1 cellular context compared by ENCODE assay signal in the genomic region with DNA sequence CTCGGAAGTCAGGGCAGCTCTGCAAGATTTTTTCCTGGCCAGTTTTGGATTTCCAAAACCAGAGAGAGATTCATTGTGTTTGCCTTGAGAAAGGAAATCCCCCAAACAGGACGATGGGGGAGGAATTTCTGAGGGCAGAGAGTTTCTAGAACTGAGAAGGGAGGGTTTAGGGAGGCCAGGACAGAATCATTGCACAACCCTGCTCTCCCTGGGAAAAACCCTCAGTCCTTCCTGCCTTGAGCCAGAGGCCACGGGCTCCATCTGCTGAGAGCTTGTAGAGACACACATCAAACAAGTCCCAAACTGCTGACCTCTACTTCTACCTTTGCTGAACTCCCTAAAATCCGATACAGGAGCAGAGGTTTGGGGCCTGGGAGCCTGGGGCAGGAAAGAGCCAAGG.
TF ChIP-seq lines count a peak whose summit lies in the region.

No MANE protein-coding gene starts in this region.

TF ChIP-seq in GM23338, 12 proteins besides CTCF, POLR2A, EP300 and RAD21 (continued from another document):
- TF ChIP-seq, protein P1, sequence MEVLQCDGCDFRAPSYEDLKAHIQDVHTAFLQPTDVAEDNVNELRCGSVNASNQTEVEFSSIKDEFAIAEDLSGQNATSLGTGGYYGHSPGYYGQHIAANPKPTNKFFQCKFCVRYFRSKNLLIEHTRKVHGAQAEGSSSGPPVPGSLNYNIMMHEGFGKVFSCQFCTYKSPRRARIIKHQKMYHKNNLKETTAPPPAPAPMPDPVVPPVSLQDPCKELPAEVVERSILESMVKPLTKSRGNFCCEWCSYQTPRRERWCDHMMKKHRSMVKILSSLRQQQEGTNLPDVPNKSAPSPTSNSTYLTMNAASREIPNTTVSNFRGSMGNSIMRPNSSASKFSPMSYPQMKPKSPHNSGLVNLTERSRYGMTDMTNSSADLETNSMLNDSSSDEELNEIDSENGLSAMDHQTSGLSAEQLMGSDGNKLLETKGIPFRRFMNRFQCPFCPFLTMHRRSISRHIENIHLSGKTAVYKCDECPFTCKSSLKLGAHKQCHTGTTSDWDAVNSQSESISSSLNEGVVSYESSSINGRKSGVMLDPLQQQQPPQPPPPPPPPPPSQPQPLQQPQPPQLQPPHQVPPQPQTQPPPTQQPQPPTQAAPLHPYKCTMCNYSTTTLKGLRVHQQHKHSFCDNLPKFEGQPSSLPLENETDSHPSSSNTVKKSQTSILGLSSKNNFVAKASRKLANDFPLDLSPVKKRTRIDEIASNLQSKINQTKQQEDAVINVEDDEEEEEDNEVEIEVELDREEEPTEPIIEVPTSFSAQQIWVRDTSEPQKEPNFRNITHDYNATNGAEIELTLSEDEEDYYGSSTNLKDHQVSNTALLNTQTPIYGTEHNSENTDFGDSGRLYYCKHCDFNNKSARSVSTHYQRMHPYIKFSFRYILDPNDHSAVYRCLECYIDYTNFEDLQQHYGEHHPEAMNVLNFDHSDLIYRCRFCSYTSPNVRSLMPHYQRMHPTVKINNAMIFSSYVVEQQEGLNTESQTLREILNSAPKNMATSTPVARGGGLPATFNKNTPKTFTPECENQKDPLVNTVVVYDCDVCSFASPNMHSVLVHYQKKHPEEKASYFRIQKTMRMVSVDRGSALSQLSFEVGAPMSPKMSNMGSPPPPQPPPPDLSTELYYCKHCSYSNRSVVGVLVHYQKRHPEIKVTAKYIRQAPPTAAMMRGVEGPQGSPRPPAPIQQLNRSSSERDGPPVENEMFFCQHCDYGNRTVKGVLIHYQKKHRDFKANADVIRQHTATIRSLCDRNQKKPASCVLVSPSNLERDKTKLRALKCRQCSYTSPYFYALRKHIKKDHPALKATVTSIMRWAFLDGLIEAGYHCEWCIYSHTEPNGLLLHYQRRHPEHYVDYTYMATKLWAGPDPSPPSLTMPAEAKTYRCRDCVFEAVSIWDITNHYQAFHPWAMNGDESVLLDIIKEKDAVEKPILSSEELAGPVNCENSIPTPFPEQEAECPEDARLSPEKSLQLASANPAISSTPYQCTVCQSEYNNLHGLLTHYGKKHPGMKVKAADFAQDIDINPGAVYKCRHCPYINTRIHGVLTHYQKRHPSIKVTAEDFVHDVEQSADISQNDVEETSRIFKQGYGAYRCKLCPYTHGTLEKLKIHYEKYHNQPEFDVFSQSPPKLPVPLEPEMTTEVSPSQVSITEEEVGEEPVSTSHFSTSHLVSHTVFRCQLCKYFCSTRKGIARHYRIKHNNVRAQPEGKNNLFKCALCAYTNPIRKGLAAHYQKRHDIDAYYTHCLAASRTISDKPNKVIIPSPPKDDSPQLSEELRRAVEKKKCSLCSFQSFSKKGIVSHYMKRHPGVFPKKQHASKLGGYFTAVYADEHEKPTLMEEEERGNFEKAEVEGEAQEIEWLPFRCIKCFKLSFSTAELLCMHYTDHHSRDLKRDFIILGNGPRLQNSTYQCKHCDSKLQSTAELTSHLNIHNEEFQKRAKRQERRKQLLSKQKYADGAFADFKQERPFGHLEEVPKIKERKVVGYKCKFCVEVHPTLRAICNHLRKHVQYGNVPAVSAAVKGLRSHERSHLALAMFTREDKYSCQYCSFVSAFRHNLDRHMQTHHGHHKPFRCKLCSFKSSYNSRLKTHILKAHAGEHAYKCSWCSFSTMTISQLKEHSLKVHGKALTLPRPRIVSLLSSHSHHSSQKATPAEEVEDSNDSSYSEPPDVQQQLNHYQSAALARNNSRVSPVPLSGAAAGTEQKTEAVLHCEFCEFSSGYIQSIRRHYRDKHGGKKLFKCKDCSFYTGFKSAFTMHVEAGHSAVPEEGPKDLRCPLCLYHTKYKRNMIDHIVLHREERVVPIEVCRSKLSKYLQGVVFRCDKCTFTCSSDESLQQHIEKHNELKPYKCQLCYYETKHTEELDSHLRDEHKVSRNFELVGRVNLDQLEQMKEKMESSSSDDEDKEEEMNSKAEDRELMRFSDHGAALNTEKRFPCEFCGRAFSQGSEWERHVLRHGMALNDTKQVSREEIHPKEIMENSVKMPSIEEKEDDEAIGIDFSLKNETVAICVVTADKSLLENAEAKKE (CRISPR knock-in tag; IDR thresholded peaks at IDR 0.05) = no peak
- TF ChIP-seq EZH2 (IDR thresholded peaks at IDR 0.05; ENCODE audit: low read depth, unreplicated experiment) = no peak
TF ChIP-seq in GM23338: peak in this region for 0.
